ENCODE assay signal across 34 cellular contexts in genomic region chr5:116621599-116621998, GRCh38. TPM values are rescaled to one million over a fixed set of nuclear protein-coding genes. Genes with fewer than 3 reads are reported as not detected.
"Had no signal": no experiment of that assay in that cellular context is flagged by ENCODE, and none has a peak within 500 bp of the region (broad histone marks: within the 10 kb centered on the region; RNA-seq: fewer than 3 reads in every experiment).

No MANE protein-coding gene starts in this region.

- H3K9me3 Mint-ChIP-seq: activated CD4-positive, alpha-beta T cell treated with anti-CD3 and anti-CD28 coated beads, Interleukin-2, amount 10 ng/mL, durations not matched to agents 24 days and 14 days; activated CD8-positive, alpha-beta T cell treated with anti-CD3 and anti-CD28 coated beads for 36 hours; activated naive CD4-positive, alpha-beta T cell treated with anti-CD3 and anti-CD28 coated beads, Interleukin-2, amount 50 U/mL, for 24 hours; activated naive CD8-positive, alpha-beta T cell treated with anti-CD3 and anti-CD28 coated beads, Interleukin-2, amount 10 ng/mL, durations not matched to agents 7 days and 5 days; activated T-cell treated with anti-CD3 and anti-CD28 coated beads, Interleukin-2, amount 50 U/mL, for 24 hours; activated T-helper 2 cell treated with anti-CD3 and anti-CD28 coated beads, Interferon-gamma antibody, Interleukin-2, Interleukin-4, amounts not matched to agents 10 μg/mL and 5 μg/mL and 100 μg/mL, durations not matched to agents 14 hours and 24 hours and 36 hours had no signal

- H3K9me3 ChIP-seq: body of pancreas, breast epithelium, MG63, Peyer's patch had no signal

- H3K27me3 ChIP-seq: body of pancreas, breast epithelium, MG63, Peyer's patch had no signal

- H3K36me3 Mint-ChIP-seq: activated naive CD4-positive, alpha-beta T cell treated with anti-CD3 and anti-CD28 coated beads, Interleukin-2, amount 50 U/mL, for 24 hours; activated naive CD8-positive, alpha-beta T cell treated with anti-CD3 and anti-CD28 coated beads, Interleukin-2, amount 10 ng/mL, durations not matched to agents 7 days and 5 days had no signal

- H3K27ac Mint-ChIP-seq: activated CD4-positive, alpha-beta T cell treated with anti-CD3 and anti-CD28 coated beads, Interleukin-2, amount 10 ng/mL, durations not matched to agents 24 days and 14 days; activated CD8-positive, alpha-beta T cell treated with anti-CD3 and anti-CD28 coated beads for 36 hours; activated naive CD4-positive, alpha-beta T cell treated with anti-CD3 and anti-CD28 coated beads, Interleukin-2, amount 50 U/mL, for 24 hours; activated naive CD8-positive, alpha-beta T cell treated with anti-CD3 and anti-CD28 coated beads, Interleukin-2, amount 10 ng/mL, durations not matched to agents 7 days and 5 days; activated T-cell treated with anti-CD3 and anti-CD28 coated beads, Interleukin-2, amount 50 U/mL, for 24 hours; activated T-helper 2 cell treated with anti-CD3 and anti-CD28 coated beads, Interferon-gamma antibody, Interleukin-2, Interleukin-4, amounts not matched to agents 10 μg/mL and 5 μg/mL and 100 μg/mL, durations not matched to agents 14 hours and 24 hours and 36 hours had no signal

- ATAC-seq: activated CD8-positive, alpha-beta T cell treated with anti-CD3 and anti-CD28 coated beads for 36 hours; body of pancreas; PC-3 had no signal

- H3K4me1 ChIP-seq: breast epithelium, Peyer's patch had no signal

- H3K27me3 Mint-ChIP-seq: activated CD4-positive, alpha-beta T cell treated with anti-CD3 and anti-CD28 coated beads, Interleukin-2, amount 10 ng/mL, durations not matched to agents 24 days and 14 days; activated naive CD4-positive, alpha-beta T cell treated with anti-CD3 and anti-CD28 coated beads, Interleukin-2, amount 50 U/mL, for 24 hours; activated T-cell treated with anti-CD3 and anti-CD28 coated beads, Interleukin-2, amount 50 U/mL, for 24 hours had no signal

- H3K36me3 ChIP-seq: breast epithelium, MG63, Peyer's patch, WERI-Rb-1 had no signal

- H3K27ac ChIP-seq: body of pancreas, breast epithelium, Peyer's patch, WERI-Rb-1 had no signal

- DNase-seq: activated CD4-positive, alpha-beta T cell treated with anti-CD3 and anti-CD28 coated beads, Interleukin-2, amount 10 ng/mL, durations not matched to agents 24 days and 14 days; activated CD4-positive, alpha-beta T cell treated with anti-CD3 and anti-CD28 coated beads, Interleukin-2, amount 50 U/mL, for 4 hours; activated CD8-positive, alpha-beta T cell treated with anti-CD3 and anti-CD28 coated beads for 36 hours; activated gamma-delta T cell; activated naive CD4-positive, alpha-beta T cell treated with Interleukin-2 at 50 U/mL for 16 hours; activated naive CD8-positive, alpha-beta T cell treated with anti-CD3 and anti-CD28 coated beads, Interleukin-2, amount 10 ng/mL, durations not matched to agents 7 days and 5 days; activated T-cell treated with anti-CD3 and anti-CD28 coated beads, Interleukin-2, amount 50 U/mL, for 24 hours; body of pancreas; cerebellar nuclear complex; Kasumi-1; KG1; MG63; NCI-H1048; NCI-H1694; NCI-H1930; NCI-H2081 treated with DMSO at 0.1 percent for 48 hours; NCI-H2171; NCI-H2227 treated with DMSO at 0.1 percent for 48 hours; NCI-H446; NCI-H510A treated with DMSO at 0.1 percent for 48 hours; NCI-H526 treated with DMSO at 0.1 percent for 48 hours; NCI-H774; PC-3; Peyer's patch; RPMI8226; SHP77 treated with DMSO at 0.1 percent for 48 hours; SW 1271; T-helper 1 cell; T-helper 2 cell; T-helper 9 cell; WERI-Rb-1 had no signal

- H3K4me3 ChIP-seq: body of pancreas, breast epithelium, MG63, Peyer's patch had no signal

- H3K4me1 Mint-ChIP-seq: activated CD4-positive, alpha-beta T cell treated with anti-CD3 and anti-CD28 coated beads, Interleukin-2, amount 10 ng/mL, durations not matched to agents 24 days and 14 days; activated naive CD4-positive, alpha-beta T cell treated with anti-CD3 and anti-CD28 coated beads, Interleukin-2, amount 50 U/mL, for 24 hours; activated naive CD8-positive, alpha-beta T cell treated with anti-CD3 and anti-CD28 coated beads, Interleukin-2, amount 10 ng/mL, durations not matched to agents 7 days and 5 days had no signal

- H3K4me3 Mint-ChIP-seq: activated CD4-positive, alpha-beta T cell treated with anti-CD3 and anti-CD28 coated beads, Interleukin-2, amount 10 ng/mL, durations not matched to agents 24 days and 14 days; activated CD8-positive, alpha-beta T cell treated with anti-CD3 and anti-CD28 coated beads for 36 hours; activated naive CD4-positive, alpha-beta T cell treated with anti-CD3 and anti-CD28 coated beads, Interleukin-2, amount 50 U/mL, for 24 hours; activated naive CD8-positive, alpha-beta T cell treated with anti-CD3 and anti-CD28 coated beads, Interleukin-2, amount 10 ng/mL, durations not matched to agents 7 days and 5 days; activated T-cell treated with anti-CD3 and anti-CD28 coated beads, Interleukin-2, amount 50 U/mL, for 24 hours had no signal

RNA-seq across cellular contexts. Expression of gene SEMA6A, which starts 47.0 kb away (rescaled TPM):
- total RNA-seq: activated CD8-positive, alpha-beta T cell treated with anti-CD3 and anti-CD28 coated beads for 36 hours; activated naive CD8-positive, alpha-beta T cell treated with anti-CD3 and anti-CD28 coated beads, Interleukin-2, amount 10 ng/mL, durations not matched to agents 7 days and 5 days; activated T-helper 2 cell treated with anti-CD3 and anti-CD28 coated beads, Interferon-gamma antibody, Interleukin-2, Interleukin-4, amounts not matched to agents 10 μg/mL and 5 μg/mL and 100 μg/mL, durations not matched to agents 14 hours and 24 hours and 36 hours; PC-3 had no signal
